9 cellular contexts compared by ENCODE assay signal in the genomic region with DNA sequence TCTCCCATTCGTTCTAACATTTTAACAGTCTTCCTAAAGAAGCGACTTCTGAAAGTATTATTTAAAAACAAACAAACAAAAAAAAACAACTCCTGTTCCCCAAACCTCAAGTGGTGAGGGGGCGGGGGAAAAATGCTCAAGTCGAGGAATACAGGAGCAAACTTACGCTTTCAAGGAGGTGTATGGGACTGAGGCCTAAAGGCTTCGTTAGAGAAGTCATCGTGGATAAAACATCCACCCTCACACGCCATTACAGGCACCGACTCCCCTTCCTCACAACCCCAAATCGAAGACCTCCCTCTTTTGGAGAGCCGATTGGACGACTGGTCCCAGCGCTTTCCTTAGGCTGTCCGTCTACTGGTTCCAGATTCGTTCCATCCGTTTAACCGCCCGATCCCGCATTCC. TPM values are rescaled to one million over a fixed set of nuclear protein-coding genes. Genes with fewer than 3 reads are reported as not detected.
DNase-seq lines count a peak whose midpoint lies in the region; TF ChIP-seq lines count a peak whose summit lies in the region.
"Had no signal": no experiment of that assay in that cellular context is flagged by ENCODE, and none has a peak within 500 bp of the region (broad histone marks: within the 10 kb centered on the region; RNA-seq: fewer than 3 reads in every experiment).

No MANE protein-coding gene starts in this region.

- DNase-seq in GM23248 (no peak), WERI-Rb-1 (no peak), ecto neural progenitor cell (ENCODE audit: low spot score) (no peak), HPDE6-E6E7 (ENCODE audit: extremely low spot score) (no peak), CD14-positive monocyte (ENCODE audit: low spot score) (no peak), DMS53 (lab: John Stamatoyannopoulos, UW) (no peak)

- H3K79me2 ChIP-seq in GM23248 (ENCODE audit: insufficient read depth), result peaks cover 87% of the 10 kb centered on the region

- peaks cover 53% of the 10 kb centered on the region for H3F3A ChIP-seq in GM23248 (ENCODE audit: insufficient read depth)

- H3K36me3 ChIP-seq in GM23248 (ENCODE audit: low read depth) (peaks cover 33% of the 10 kb centered on the region), WERI-Rb-1 (peaks cover 69% of the 10 kb centered on the region), iPS-15b (ENCODE audit: control insufficient read depth, insufficient read depth, low read length) (peaks cover 33% of the 10 kb centered on the region), stomach smooth muscle (ENCODE audit: control insufficient read depth in 2 of 2, insufficient read depth in 2 of 2, low read length in 2 of 2) (peaks cover 19 to 27% of the 10 kb centered on the region in 2 donors)

- TF ChIP-seq CTCF in WERI-Rb-1 (IDR thresholded peaks at IDR 0.05; ENCODE audit: low read depth, low read length) (no peak), CD14-positive monocyte (IDR thresholded peaks at IDR 0.05) (no peak)

- intact Hi-C loops in CD14-positive monocyte (cut with micrococcal nuclease), result loop anchor here in 1 of 2 donors (10.0 kb wide), 1 partner anchor 46 kb away; the partner anchor contains the start of gene COPZ1

- H3K9me3 Mint-ChIP-seq in CD14-positive monocyte, result no peaks in the 10 kb centered on the region

- H3K4me3 ChIP-seq in GM23248 (peak overlapping the region; percentile 94), WERI-Rb-1 (ENCODE audit: low read depth, low read length) (peak overlapping the region; percentile 100), iPS-15b (ENCODE audit: low read depth, low read length) (peak overlapping the region; percentile 74), stomach smooth muscle (ENCODE audit: low read length in 2 of 2) (peak overlapping the region; percentile 72 to 100)

- H3K36me3 Mint-ChIP-seq in CD14-positive monocyte, result peaks cover 29 to 32% of the 10 kb centered on the region in 2 donors

- peaks cover 22% of the 10 kb centered on the region for H4K20me1 ChIP-seq in GM23248 (ENCODE audit: insufficient read depth)

- no peaks in the 10 kb centered on the region for H3K9me2 ChIP-seq in GM23248 (ENCODE audit: insufficient read depth)

- H3K9ac ChIP-seq in GM23248, result peak overlapping the region; percentile 99
- peak overlapping the region; percentile 82 for H3K9ac ChIP-seq in iPS-15b (ENCODE audit: low read depth, low read length)
- H3K9ac ChIP-seq in stomach smooth muscle (ENCODE audit: low read length in 2 of 2), result peak overlapping the region; percentile 77 to 96

- in situ Hi-C loops in GM23248 (cut with MboI), result no loop called here

- peaks cover 40% of the 10 kb centered on the region for H3K4me1 Mint-ChIP-seq in CD14-positive monocyte

- H3K27ac Mint-ChIP-seq in CD14-positive monocyte, result no peak overlapping the region
- H3K27ac Mint-ChIP-seq: T-helper 17 cell had no signal

- WGBS in GM23248 (ENCODE audit: low coverage in 1 of 2, low lambda C conversion rate in 2 of 2, missing lambda C conversion rate in 2 of 2), 2 experiments, result 1 to 3% methylated on average over 19 of the region's 19 CpGs

- H3K27ac ChIP-seq in GM23248 (peak overlapping the region; percentile 91), WERI-Rb-1 (peak overlapping the region; percentile 98), stomach smooth muscle (ENCODE audit: low read length) (peak overlapping the region; percentile 91)

- H3K4me1 ChIP-seq in GM23248 (ENCODE audit: insufficient read depth) (peaks cover 28% of the 10 kb centered on the region), iPS-15b (ENCODE audit: control insufficient read depth, insufficient read depth, low read length) (peaks cover 7% of the 10 kb centered on the region), stomach smooth muscle (ENCODE audit: control insufficient read depth, insufficient read depth, low read length) (peaks cover 32% of the 10 kb centered on the region)

- H2AFZ ChIP-seq in GM23248, result peak overlapping the region; percentile 34

- H3K9me3 ChIP-seq in GM23248 (ENCODE audit: low read depth) (no peaks in the 10 kb centered on the region), WERI-Rb-1 (ENCODE audit: severe bottlenecking) (no peaks in the 10 kb centered on the region), iPS-15b (ENCODE audit: control insufficient read depth, insufficient read depth, low read length) (no peaks in the 10 kb centered on the region), stomach smooth muscle (ENCODE audit: control insufficient read depth in 2 of 2, low read length in 2 of 2) (no peaks in the 10 kb centered on the region)

- peak overlapping the region; percentile 99 for H3K4me2 ChIP-seq in GM23248 (ENCODE audit: unreplicated experiment)

- no peaks in the 10 kb centered on the region for H3K27me3 ChIP-seq in GM23248 (replicated peaks; ENCODE audit: insufficient read depth)
- no peaks in the 10 kb centered on the region for H3K27me3 ChIP-seq in WERI-Rb-1 (ENCODE audit: insufficient read depth, low read depth, severe bottlenecking)
- no peaks in the 10 kb centered on the region for H3K27me3 ChIP-seq in iPS-15b (ENCODE audit: control insufficient read depth, insufficient read depth, low read length)
- no peaks in the 10 kb centered on the region for H3K27me3 ChIP-seq in stomach smooth muscle (ENCODE audit: control insufficient read depth in 1 of 2, insufficient read depth in 2 of 2, low read length in 2 of 2)

- peaks cover 0 to 1% (median 0%) of the 10 kb centered on the region in 3 donors for H3K27me3 Mint-ChIP-seq in CD14-positive monocyte (ENCODE audit: low read depth in 3 of 3)
- H3K27me3 Mint-ChIP-seq: T-helper 17 cell had no signal

- H3K4me3 Mint-ChIP-seq in CD14-positive monocyte, result no peak overlapping the region
- H3K4me3 Mint-ChIP-seq: T-helper 17 cell had no signal

RNA-seq across cellular contexts. Expression of gene CBX5, which starts 0.7 kb away (rescaled TPM):
- total RNA-seq in GM23248 (2014; rRNA removed; shearing (Covaris generic)), result 36.7 and 37.6 TPM in 2 replicates
- polyA plus RNA-seq in GM23248 (2016; fragmentation: Nextera tagmentation; extraction: Ambion mirVana), result 29.6 TPM in 2 replicates
- 1 to 10 TPM; 2.9 to 5.4 TPM for polyA plus RNA-seq in CD14-positive monocyte

RNA-seq across cellular contexts. Expression of gene HNRNPA1, which starts 1.3 kb away (rescaled TPM):
- total RNA-seq in GM23248 (2014; rRNA removed; shearing (Covaris generic)), result 217 and 226 TPM in 2 replicates
- polyA plus RNA-seq in GM23248 (2016; fragmentation: Nextera tagmentation; extraction: Ambion mirVana) (346 and 351 TPM in 2 replicates), CD14-positive monocyte (100 to 1,000 TPM; 266 to 308 TPM)

RNA-seq across cellular contexts. Expression of gene NFE2, which starts 21.6 kb away (rescaled TPM):
- not detected in 2 replicates for total RNA-seq in GM23248 (2014; rRNA removed; shearing (Covaris generic))
- polyA plus RNA-seq in GM23248 (2016; fragmentation: Nextera tagmentation; extraction: Ambion mirVana) (0.46 TPM in 1 of 2 replicates, not detected in the other), CD14-positive monocyte (100 to 1,000 TPM in 1 of 2 donors, 10 to 100 TPM in 1; 79.5 to 157 TPM)

RNA-seq across cellular contexts. Expression of gene COPZ1, which starts 45.7 kb away (rescaled TPM):
- total RNA-seq in GM23248 (2014; rRNA removed; shearing (Covaris generic)), result 149 and 204 TPM in 2 replicates
- 170 and 183 TPM in 2 replicates for polyA plus RNA-seq in GM23248 (2016; fragmentation: Nextera tagmentation; extraction: Ambion mirVana)
- polyA plus RNA-seq in CD14-positive monocyte, result 100 to 1,000 TPM; 176 to 190 TPM

Comparison
In these comparisons a context has a peak if more than half of its experiments do, and no peak if none do; other contexts are left out.
1. RNA of gene NFE2, which starts 21.6 kb away (polyA plus RNA-seq): 79.5 to 157 TPM in CD14-positive monocyte; 0.46 TPM in GM23248; every median in the first group is over 10 times any median in the second.
2. Peak in every context shown above with its lines, with median percentiles within 50 percentile points of each other: H3K27ac ChIP-seq, H3K4me3 ChIP-seq and H3K9ac ChIP-seq.